Comparison of ENCODE assay signal across 2 cellular contexts in the genomic region with DNA sequence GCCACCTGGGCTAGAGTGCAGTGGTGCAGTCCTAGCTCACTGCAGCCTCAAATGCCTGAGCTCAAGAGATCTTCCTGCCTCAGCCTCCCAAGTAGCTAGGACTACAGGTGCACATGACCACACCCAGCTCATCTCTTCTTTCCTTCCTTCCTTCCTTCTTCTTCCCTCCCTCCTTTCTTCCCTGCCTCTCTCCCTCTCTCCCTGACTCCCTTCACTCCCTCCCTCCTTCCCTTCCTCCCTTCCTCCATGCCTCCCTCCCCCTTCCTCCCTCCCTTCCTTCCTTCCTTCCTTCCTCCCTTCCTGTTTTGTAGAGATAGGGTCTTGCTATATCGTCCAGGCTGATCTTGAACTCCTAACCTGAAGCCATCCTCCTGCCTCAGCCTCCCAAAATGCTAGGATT.
TF ChIP-seq lines count a peak whose summit lies in the region.

No MANE protein-coding gene starts in this region.

TF ChIP-seq in HEK293, 187 proteins besides CTCF, POLR2A, EP300 and RAD21:
- peak; percentile 36 for TF ChIP-seq ZNF398 (tag by site-specific recombination; IDR thresholded peaks at IDR 0.05)
- TF ChIP-seq ZFP41 (tag by site-specific recombination; IDR thresholded peaks at IDR 0.05; ENCODE audit: borderline replicate concordance) = no peak
- TF ChIP-seq WT1 (tag by site-specific recombination; IDR thresholded peaks at IDR 0.05) = peak; percentile 70; the same call in 1 of the 2 replicates
- peak; percentile 82 for TF ChIP-seq ZNF121 (tag by site-specific recombination; IDR thresholded peaks at IDR 0.05)
- no peak for TF ChIP-seq ZNF174 (tag by site-specific recombination; IDR thresholded peaks at IDR 0.05)
- peak; percentile 94 for TF ChIP-seq ZNF366 (tag by site-specific recombination; conservative IDR thresholded peaks at IDR 0.05)
- no peak for TF ChIP-seq ZNF362 (tag by site-specific recombination; IDR thresholded peaks at IDR 0.05)
- TF ChIP-seq ZNF639 (tag by site-specific recombination; IDR thresholded peaks at IDR 0.05) = no peak

TF ChIP-seq in K562, 482 proteins besides CTCF, POLR2A, EP300 and RAD21:
- no peak for TF ChIP-seq CTCFL (IDR thresholded peaks at IDR 0.05; ENCODE audit: borderline replicate concordance, insufficient read depth, low read depth, low read length, poor library complexity, severe bottlenecking)
- no peak for TF ChIP-seq PRPF4 (IDR thresholded peaks at IDR 0.05; ENCODE audit: insufficient read depth, low read depth, low read length, poor library complexity, severe bottlenecking)
- TF ChIP-seq KDM1A (IDR thresholded peaks at IDR 0.05) = no peak
- TF ChIP-seq ZKSCAN1 (IDR thresholded peaks at IDR 0.05; ENCODE audit: low read depth, low read length) = no peak
- no peak for TF ChIP-seq THAP12 (CRISPR knock-in tag; IDR thresholded peaks at IDR 0.05)
- TF ChIP-seq RBM25 (IDR thresholded peaks at IDR 0.05; ENCODE audit: low read depth, low read length, severe bottlenecking) = no peak
- TF ChIP-seq ZBTB2 (IDR thresholded peaks at IDR 0.05) = no peak
- TF ChIP-seq TAF15 (IDR thresholded peaks at IDR 0.05; ENCODE audit: low read depth, low read length) = no peak
- TF ChIP-seq ZNF263 (CRISPR knock-in tag; IDR thresholded peaks at IDR 0.05; ENCODE audit: borderline replicate concordance) = no peak
- TF ChIP-seq, protein P1, sequence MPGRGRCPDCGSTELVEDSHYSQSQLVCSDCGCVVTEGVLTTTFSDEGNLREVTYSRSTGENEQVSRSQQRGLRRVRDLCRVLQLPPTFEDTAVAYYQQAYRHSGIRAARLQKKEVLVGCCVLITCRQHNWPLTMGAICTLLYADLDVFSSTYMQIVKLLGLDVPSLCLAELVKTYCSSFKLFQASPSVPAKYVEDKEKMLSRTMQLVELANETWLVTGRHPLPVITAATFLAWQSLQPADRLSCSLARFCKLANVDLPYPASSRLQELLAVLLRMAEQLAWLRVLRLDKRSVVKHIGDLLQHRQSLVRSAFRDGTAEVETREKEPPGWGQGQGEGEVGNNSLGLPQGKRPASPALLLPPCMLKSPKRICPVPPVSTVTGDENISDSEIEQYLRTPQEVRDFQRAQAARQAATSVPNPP (IDR thresholded peaks at IDR 0.05; ENCODE audit: borderline replicate concordance, insufficient read depth, insufficient read length) = no peak
- no peak for TF ChIP-seq ZBTB17 (CRISPR knock-in tag; IDR thresholded peaks at IDR 0.05)
- no peak for TF ChIP-seq ZNF77 (CRISPR knock-in tag; IDR thresholded peaks at IDR 0.05)
- no peak for TF ChIP-seq ZSCAN32 (CRISPR knock-in tag; IDR thresholded peaks at IDR 0.05)
- TF ChIP-seq GATAD2A (IDR thresholded peaks at IDR 0.05) = no peak
- TF ChIP-seq, protein P2, sequence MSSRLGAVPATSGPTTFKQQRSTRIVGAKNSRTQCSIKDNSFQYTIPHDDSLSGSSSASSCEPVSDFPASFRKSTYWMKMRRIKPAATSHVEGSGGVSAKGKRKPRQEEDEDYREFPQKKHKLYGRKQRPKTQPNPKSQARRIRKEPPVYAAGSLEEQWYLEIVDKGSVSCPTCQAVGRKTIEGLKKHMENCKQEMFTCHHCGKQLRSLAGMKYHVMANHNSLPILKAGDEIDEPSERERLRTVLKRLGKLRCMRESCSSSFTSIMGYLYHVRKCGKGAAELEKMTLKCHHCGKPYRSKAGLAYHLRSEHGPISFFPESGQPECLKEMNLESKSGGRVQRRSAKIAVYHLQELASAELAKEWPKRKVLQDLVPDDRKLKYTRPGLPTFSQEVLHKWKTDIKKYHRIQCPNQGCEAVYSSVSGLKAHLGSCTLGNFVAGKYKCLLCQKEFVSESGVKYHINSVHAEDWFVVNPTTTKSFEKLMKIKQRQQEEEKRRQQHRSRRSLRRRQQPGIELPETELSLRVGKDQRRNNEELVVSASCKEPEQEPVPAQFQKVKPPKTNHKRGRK (tag; IDR thresholded peaks at IDR 0.05) = 0 out of 2 replicates have a peak, but pooled peaks have one; percentile 33
- no peak for TF ChIP-seq XRCC3 (IDR thresholded peaks at IDR 0.05)
- no peak for TF ChIP-seq ZNF124 (CRISPR knock-in tag; IDR thresholded peaks at IDR 0.05)
- no peak for TF ChIP-seq CXXC5 (CRISPR knock-in tag; IDR thresholded peaks at IDR 0.05)
- TF ChIP-seq HDAC1 (IDR thresholded peaks at IDR 0.05) = 0 out of 4 replicates have a peak, but pooled peaks of 1 of the 2 experiments have one; percentile 23
- no peak for TF ChIP-seq ZNF24 (IDR thresholded peaks at IDR 0.05)
- TF ChIP-seq WHSC1 (IDR thresholded peaks at IDR 0.05; ENCODE audit: low read length) = no peak
- TF ChIP-seq TFAP4 (CRISPR knock-in tag; IDR thresholded peaks at IDR 0.05; ENCODE audit: borderline replicate concordance) = no peak
- TF ChIP-seq ETV1 (tag; conservative IDR thresholded peaks at IDR 0.05; ENCODE audit: low read depth) = 0 out of 2 replicates have a peak, but pooled peaks have one; percentile 23
- TF ChIP-seq VEZF1 (CRISPR knock-in tag; IDR thresholded peaks at IDR 0.05) = 0 out of 2 replicates have a peak, but pooled peaks have one; percentile 13
- no peak for TF ChIP-seq CGGBP1 (CRISPR knock-in tag; IDR thresholded peaks at IDR 0.05)
- TF ChIP-seq FOXP4 (CRISPR knock-in tag; IDR thresholded peaks at IDR 0.05; ENCODE audit: borderline replicate concordance) = no peak
- TF ChIP-seq, protein P3, sequence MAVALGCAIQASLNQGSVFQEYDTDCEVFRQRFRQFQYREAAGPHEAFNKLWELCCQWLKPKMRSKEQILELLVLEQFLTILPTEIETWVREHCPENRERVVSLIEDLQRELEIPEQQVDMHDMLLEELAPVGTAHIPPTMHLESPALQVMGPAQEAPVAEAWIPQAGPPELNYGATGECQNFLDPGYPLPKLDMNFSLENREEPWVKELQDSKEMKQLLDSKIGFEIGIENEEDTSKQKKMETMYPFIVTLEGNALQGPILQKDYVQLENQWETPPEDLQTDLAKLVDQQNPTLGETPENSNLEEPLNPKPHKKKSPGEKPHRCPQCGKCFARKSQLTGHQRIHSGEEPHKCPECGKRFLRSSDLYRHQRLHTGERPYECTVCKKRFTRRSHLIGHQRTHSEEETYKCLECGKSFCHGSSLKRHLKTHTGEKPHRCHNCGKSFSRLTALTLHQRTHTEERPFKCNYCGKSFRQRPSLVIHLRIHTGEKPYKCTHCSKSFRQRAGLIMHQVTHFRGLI (CRISPR knock-in tag; IDR thresholded peaks at IDR 0.05) = no peak
- no peak for TF ChIP-seq MYC (IDR thresholded peaks at IDR 0.05; ENCODE audit: low read depth, low read length)
- TF ChIP-seq MYC (CRISPR knock-in tag; IDR thresholded peaks at IDR 0.05; ENCODE audit: borderline replicate concordance, low read depth) = no peak
- no peak for TF ChIP-seq ZNF431 (CRISPR knock-in tag; IDR thresholded peaks at IDR 0.05)
- TF ChIP-seq SETDB1 (IDR thresholded peaks at IDR 0.05; ENCODE audit: low read length) = no peak
- no peak for TF ChIP-seq TEAD1 (CRISPR knock-in tag; IDR thresholded peaks at IDR 0.05)
- TF ChIP-seq ZBTB26 (CRISPR knock-in tag; IDR thresholded peaks at IDR 0.05) = 0 out of 2 replicates have a peak, but pooled peaks have one; percentile 35
- no peak for TF ChIP-seq TBP (optimal IDR thresholded peaks at IDR 0.05; ENCODE audit: low read depth, low read length)
- no peak for TF ChIP-seq NCOR1 (IDR thresholded peaks at IDR 0.05)
- no peak for TF ChIP-seq THAP7 (CRISPR knock-in tag; IDR thresholded peaks at IDR 0.05)
- TF ChIP-seq OTX1 (CRISPR knock-in tag; IDR thresholded peaks at IDR 0.05) = peak; percentile 56; the same call in 1 of the 2 replicates
- no peak for TF ChIP-seq ZNF561 (CRISPR knock-in tag; conservative IDR thresholded peaks at IDR 0.05)
- no peak for TF ChIP-seq HMG20A (CRISPR knock-in tag; conservative IDR thresholded peaks at IDR 0.05)
- TF ChIP-seq ELF4 (CRISPR knock-in tag; IDR thresholded peaks at IDR 0.05) = peak; percentile 75; the same call in 1 of the 2 replicates
- TF ChIP-seq RAD51 (IDR thresholded peaks at IDR 0.05; ENCODE audit: borderline replicate concordance, low read depth) = no peak
